Comparison of ENCODE assay signal across 12 cellular contexts in genomic region chr1:217889401-217889800, GRCh38.
A peak's percentile ranks its signal among the peaks of the same experiment; 100 is the strongest.
DNase-seq lines count a peak whose midpoint lies in the region; ATAC-seq and TF ChIP-seq lines count a peak whose summit lies in the region.
"Had no signal": no experiment of that assay in that cellular context is flagged by ENCODE, and none has a peak within 500 bp of the region (broad histone marks: within the 10 kb centered on the region; RNA-seq: fewer than 3 reads in every experiment).

No MANE protein-coding gene starts in this region.

- no peaks in the 10 kb centered on the region for H3K27me3 ChIP-seq in GM23248 (replicated peaks; ENCODE audit: insufficient read depth)
- no peaks in the 10 kb centered on the region for H3K27me3 ChIP-seq in tibial nerve

- no peak overlapping the region for H3K9ac ChIP-seq in GM23248

- no peak overlapping the region for H3K27ac ChIP-seq in C4-2B
- no peak overlapping the region for H3K27ac ChIP-seq in GM23248
- no peak overlapping the region for H3K27ac ChIP-seq in tibial nerve
- H3K27ac ChIP-seq: coronary artery had no signal

- no peak overlapping the region for H3K4me2 ChIP-seq in GM23248 (ENCODE audit: unreplicated experiment)

- TF ChIP-seq EP300 in tibial nerve (IDR thresholded peaks at IDR 0.05), result no peak

- TF ChIP-seq CTCF in C4-2B (conservative IDR thresholded peaks at IDR 0.05) (peak; percentile 38), tibial nerve (IDR thresholded peaks at IDR 0.05) (no peak)

- H3K4me1 ChIP-seq in GM23248 (ENCODE audit: insufficient read depth), result no peaks in the 10 kb centered on the region
- no peaks in the 10 kb centered on the region for H3K4me1 ChIP-seq in tibial nerve

- H3K4me3 ChIP-seq in GM23248 (no peak overlapping the region), tibial nerve (no peak overlapping the region)
- H3K4me3 ChIP-seq: coronary artery, mucosa of descending colon had no signal

- in situ Hi-C loops in GM23248 (cut with MboI), result no loop called here

- peak; percentile 4 for DNase-seq in GM23248
- DNase-seq in SK-N-DZ (ENCODE audit: low spot score), result peak; percentile 15
- peak; percentile 83 for DNase-seq in islet precursor cell
- DNase-seq in activated CD4-positive, CD25-positive, alpha-beta regulatory T cell treated with anti-CD3 and anti-CD28 coated beads, Interleukin-2, amount 50 U/mL, for 72 hours, result no peak
- DNase-seq in tibial nerve (ENCODE audit: low spot score in 2 of 2), result no peak
- DNase-seq in GM19238 (ENCODE audit: insufficient read length, low spot score), result no peak
- DNase-seq: CD8-positive, alpha-beta T cell; NCI-H774 had no signal

- H3K36me3 ChIP-seq in GM23248 (ENCODE audit: low read depth) (no peaks in the 10 kb centered on the region), tibial nerve (no peaks in the 10 kb centered on the region)

- no peaks in the 10 kb centered on the region for H4K20me1 ChIP-seq in GM23248 (ENCODE audit: insufficient read depth)

- H3K9me3 ChIP-seq in GM23248 (ENCODE audit: low read depth), result no peaks in the 10 kb centered on the region
- H3K9me3 ChIP-seq in tibial nerve, result no peaks in the 10 kb centered on the region
- H3K9me3 ChIP-seq: mucosa of descending colon had no signal

- H2AFZ ChIP-seq in GM23248, result no peak overlapping the region

- no peaks in the 10 kb centered on the region for H3K9me2 ChIP-seq in GM23248 (ENCODE audit: insufficient read depth)

- H3K79me2 ChIP-seq in GM23248 (ENCODE audit: insufficient read depth), result no peaks in the 10 kb centered on the region

- WGBS in GM23248 (ENCODE audit: low coverage in 1 of 2, low lambda C conversion rate in 2 of 2, missing lambda C conversion rate in 2 of 2), 2 experiments, result 50 to 52% methylated on average over 10 of the region's 10 CpGs
- 69 to 70% methylated on average over 10 of the region's 10 CpGs for WGBS in tibial nerve, 2 donors

- no peaks in the 10 kb centered on the region for H3F3A ChIP-seq in GM23248 (ENCODE audit: insufficient read depth)

- no peak for ATAC-seq in GM18867 (IDR thresholded peaks at IDR 0.05; ENCODE audit: unreplicated experiment)
- ATAC-seq: CD8-positive, alpha-beta T cell; mucosa of descending colon had no signal

- TF ChIP-seq POLR2A in tibial nerve (IDR thresholded peaks at IDR 0.05), result no peak

Comparison
In these comparisons a context has a peak if more than half of its experiments do, and no peak if none do; other contexts are left out.
1. DNase-seq: peak in GM23248 (single experiment), SK-N-DZ (single experiment) and islet precursor cell (single experiment); none in activated CD4-positive, CD25-positive, alpha-beta regulatory T cell treated with anti-CD3 and anti-CD28 coated beads, Interleukin-2, amount 50 U/mL, for 72 hours (single experiment), tibial nerve (0 of 2) and GM19238 (single experiment).